ENCODE assay signal across 15 cellular contexts in genomic region chr2:160331258-160332025, GRCh38.
DNase-seq lines count a peak whose midpoint lies in the region; ATAC-seq and TF ChIP-seq lines count a peak whose summit lies in the region.
"Had no signal": no experiment of that assay in that cellular context is flagged by ENCODE, and none has a peak within 500 bp of the region (broad histone marks: within the 10 kb centered on the region; RNA-seq: fewer than 3 reads in every experiment).

No MANE protein-coding gene starts in this region.

- no peak for DNase-seq in activated CD4-positive, alpha-beta T cell treated with anti-CD3 and anti-CD28 coated beads, Interleukin-2, amount 10 ng/mL, durations not matched to agents 24 days and 14 days
- DNase-seq in activated CD4-positive, alpha-beta T cell treated with anti-CD3 and anti-CD28 coated beads for 1 hour: no peak
- DNase-seq in T-helper 17 cell (no peak), left cardiac atrium (peak; percentile 47), osteocyte (ENCODE audit: extremely low spot score, unreplicated experiment) (no peak), CD14-positive monocyte (ENCODE audit: low spot score) (no peak), T-helper 9 cell (no peak)
- DNase-seq: activated CD4-positive, CD25-positive, alpha-beta regulatory T cell treated with anti-CD3 and anti-CD28 coated beads, Interleukin-2, amount 50 U/mL, for 72 hours; activated effector memory CD4-positive, alpha-beta T cell treated with Interleukin-2 at 50 U/mL for 16 hours; gastrocnemius medialis; NCI-H2081 treated with DMSO at 0.1 percent for 48 hours; NCI-H69; stimulated activated CD4-positive, alpha-beta T cell treated with anti-CD3 and anti-CD28 coated beads, Interleukin-2, amount 100 ng/mL, for 48 hours; transverse colon had no signal

- H3K27me3 Mint-ChIP-seq in activated CD4-positive, alpha-beta T cell treated with anti-CD3 and anti-CD28 coated beads, Interleukin-2, amount 10 ng/mL, durations not matched to agents 24 days and 14 days: no peaks in the 10 kb centered on the region
- H3K27me3 Mint-ChIP-seq in T-helper 17 cell (no peaks in the 10 kb centered on the region), osteocyte (ENCODE audit: unreplicated experiment) (no peaks in the 10 kb centered on the region), CD14-positive monocyte (ENCODE audit: low read depth in 3 of 3) (no peaks in the 10 kb centered on the region)

- no peak for ATAC-seq in T-helper 17 cell
- peak; percentile 78 to 90 for ATAC-seq in left cardiac atrium
- ATAC-seq in GM21390 (IDR thresholded peaks at IDR 0.05; ENCODE audit: unreplicated experiment): no peak
- ATAC-seq: gastrocnemius medialis had no signal

- no peaks in the 10 kb centered on the region for H3K9me3 Mint-ChIP-seq in activated CD4-positive, alpha-beta T cell treated with anti-CD3 and anti-CD28 coated beads, Interleukin-2, amount 10 ng/mL, durations not matched to agents 24 days and 14 days
- H3K9me3 Mint-ChIP-seq in osteocyte (ENCODE audit: unreplicated experiment) (no peaks in the 10 kb centered on the region), CD14-positive monocyte (no peaks in the 10 kb centered on the region)

- peaks cover 5% of the 10 kb centered on the region for H3K36me3 Mint-ChIP-seq in activated CD4-positive, alpha-beta T cell treated with anti-CD3 and anti-CD28 coated beads, Interleukin-2, amount 10 ng/mL, durations not matched to agents 24 days and 14 days (ENCODE audit: low read depth)
- no peaks in the 10 kb centered on the region for H3K36me3 Mint-ChIP-seq in T-helper 17 cell (ENCODE audit: low read depth)
- H3K36me3 Mint-ChIP-seq in osteocyte (ENCODE audit: unreplicated experiment): peaks cover 20% of the 10 kb centered on the region
- H3K36me3 Mint-ChIP-seq in CD14-positive monocyte: peaks cover 10 to 20% of the 10 kb centered on the region in 2 donors

- peak overlapping the region; percentile 70 for H3K27ac Mint-ChIP-seq in activated CD4-positive, alpha-beta T cell treated with anti-CD3 and anti-CD28 coated beads, Interleukin-2, amount 10 ng/mL, durations not matched to agents 24 days and 14 days
- peak overlapping the region; percentile 91 for H3K27ac Mint-ChIP-seq in T-helper 17 cell
- H3K27ac Mint-ChIP-seq in osteocyte (ENCODE audit: unreplicated experiment): peak overlapping the region; percentile 45
- H3K27ac Mint-ChIP-seq in CD14-positive monocyte: peak overlapping the region in 1 of 7 donors; percentile 60

- TF ChIP-seq CTCF in osteocyte (IDR thresholded peaks at IDR 0.05) (no peak), CD14-positive monocyte (IDR thresholded peaks at IDR 0.05) (no peak)

- peak overlapping the region; percentile 33 for H3K4me3 Mint-ChIP-seq in activated CD4-positive, alpha-beta T cell treated with anti-CD3 and anti-CD28 coated beads, Interleukin-2, amount 10 ng/mL, durations not matched to agents 24 days and 14 days
- H3K4me3 Mint-ChIP-seq in T-helper 17 cell (peak overlapping the region; percentile 25), osteocyte (ENCODE audit: unreplicated experiment) (no peak overlapping the region), CD14-positive monocyte (no peak overlapping the region)

- H3K4me1 Mint-ChIP-seq in activated CD4-positive, alpha-beta T cell treated with anti-CD3 and anti-CD28 coated beads, Interleukin-2, amount 10 ng/mL, durations not matched to agents 24 days and 14 days: peaks cover 82% of the 10 kb centered on the region
- H3K4me1 Mint-ChIP-seq in T-helper 17 cell (peaks cover 80% of the 10 kb centered on the region), osteocyte (ENCODE audit: unreplicated experiment) (peaks cover 89% of the 10 kb centered on the region), CD14-positive monocyte (peaks cover 29% of the 10 kb centered on the region)

- H3K9me3 ChIP-seq in T-helper 17 cell (ENCODE audit: control insufficient read depth, low read length, poor library complexity, severe bottlenecking): no peaks in the 10 kb centered on the region
- H3K9me3 ChIP-seq: gastrocnemius medialis, transverse colon had no signal

- intact Hi-C loops in activated CD4-positive, alpha-beta T cell treated with anti-CD3 and anti-CD28 coated beads, Interleukin-2, amount 10 ng/mL, durations not matched to agents 24 days and 14 days (cut with micrococcal nuclease): loop anchor here (5.0 kb wide), 3 partner anchors 161 to 746 kb away; partner anchors contain the start of gene RBMS1
- intact Hi-C loops in left cardiac atrium (cut with DNase I): loop anchor here (10.0 kb wide), 1 partner anchor 73 kb away; no protein-coding TSS in a partner anchor
- intact Hi-C loops in CD14-positive monocyte (cut with micrococcal nuclease): no loop called here

Comparison
In these comparisons a context has a peak if more than half of its experiments do, and no peak if none do; other contexts are left out.
1. H3K4me3 Mint-ChIP-seq: peak in activated CD4-positive, alpha-beta T cell treated with anti-CD3 and anti-CD28 coated beads, Interleukin-2, amount 10 ng/mL, durations not matched to agents 24 days and 14 days (single experiment) and T-helper 17 cell (single experiment); none in osteocyte (single experiment) and CD14-positive monocyte (0 of 2).
2. ATAC-seq: peak in left cardiac atrium (2 of 2); none in T-helper 17 cell (single experiment) and GM21390 (single experiment).
3. intact Hi-C loops: an anchor here in activated CD4-positive, alpha-beta T cell treated with anti-CD3 and anti-CD28 coated beads, Interleukin-2, amount 10 ng/mL, durations not matched to agents 24 days and 14 days (5.0 kb wide) and left cardiac atrium (10.0 kb wide); none called in CD14-positive monocyte.